ENCODE assay signal across 15 cellular contexts in genomic region chr6:128139519-128139918, GRCh38.
DNase-seq lines count a peak whose midpoint lies in the region; ATAC-seq, FAIRE-seq and TF ChIP-seq lines count a peak whose summit lies in the region.
"Had no signal": no experiment of that assay in that cellular context is flagged by ENCODE, and none has a peak within 500 bp of the region (broad histone marks: within the 10 kb centered on the region; RNA-seq: fewer than 3 reads in every experiment).

No MANE protein-coding gene starts in this region.

- no peaks in the 10 kb centered on the region for H3K79me2 ChIP-seq in keratinocyte (ENCODE audit: control insufficient read depth, insufficient read depth, low read length)

- H3K9me3 ChIP-seq in endocrine pancreas (ENCODE audit: control insufficient read depth, low read length) (no peaks in the 10 kb centered on the region), keratinocyte (ENCODE audit: control insufficient read depth, low read depth, low read length) (no peaks in the 10 kb centered on the region), transverse colon (no peaks in the 10 kb centered on the region)
- no peaks in the 10 kb centered on the region for H3K9me3 ChIP-seq in effector memory CD4-positive, alpha-beta T cell (ENCODE audit: control insufficient read depth, low read length)

- H3K27ac ChIP-seq in keratinocyte (ENCODE audit: control insufficient read depth, insufficient read depth, low read length) (no peak overlapping the region), transverse colon (no peak overlapping the region)
- H3K27ac ChIP-seq in effector memory CD4-positive, alpha-beta T cell (ENCODE audit: insufficient read depth, low read length, poor library complexity, severe bottlenecking): no peak overlapping the region
- H3K27ac ChIP-seq: SK-N-MC had no signal

- H3K9ac ChIP-seq in endocrine pancreas (ENCODE audit: control insufficient read depth, insufficient read depth, low read length) (no peak overlapping the region), keratinocyte (ENCODE audit: control insufficient read depth, extremely low read depth, insufficient read depth, low read length) (no peak overlapping the region)

- intact Hi-C loops in transverse colon (cut with DNase I; ENCODE audit: low total_unique reads): no loop called here

- FAIRE-seq in keratinocyte (lab: Jason Lieb, UNC): peak; percentile 39

- H3K36me3 ChIP-seq in endocrine pancreas (ENCODE audit: control insufficient read depth, insufficient read depth, low read length) (no peaks in the 10 kb centered on the region), keratinocyte (ENCODE audit: control insufficient read depth in 2 of 2, extremely low read depth in 1 of 2, insufficient read depth in 2 of 2, low read length in 2 of 2) (no peaks in the 10 kb centered on the region), transverse colon (no peaks in the 10 kb centered on the region)
- H3K36me3 ChIP-seq in effector memory CD4-positive, alpha-beta T cell (ENCODE audit: control insufficient read depth, insufficient read depth, low read length): no peaks in the 10 kb centered on the region

- ATAC-seq in GM21423 (IDR thresholded peaks at IDR 0.05; ENCODE audit: unreplicated experiment): no peak
- ATAC-seq: stimulated activated naive CD8-positive, alpha-beta T cell treated with anti-CD3 and anti-CD28 coated beads, Interleukin-15, Interleukin-2, amounts not matched to agents 100 U/mL and 50 U/mL, for 24 hours; WTC11 had no signal

- no peak overlapping the region for H3K4me2 ChIP-seq in keratinocyte (ENCODE audit: control insufficient read depth, extremely low read depth, insufficient read depth, low read depth, low read length)

- H3K4me1 ChIP-seq in endocrine pancreas (ENCODE audit: control insufficient read depth, insufficient read depth, low read length) (peaks cover 8% of the 10 kb centered on the region), keratinocyte (ENCODE audit: control insufficient read depth, extremely low read depth, insufficient read depth, low read length) (peaks cover 11% of the 10 kb centered on the region), transverse colon (peaks cover 0 to 9% (median 0%) of the 10 kb centered on the region in 4 donors)
- no peaks in the 10 kb centered on the region for H3K4me1 ChIP-seq in effector memory CD4-positive, alpha-beta T cell (ENCODE audit: control insufficient read depth, insufficient read depth, low read length, poor library complexity, severe bottlenecking)

- H3K9me1 ChIP-seq in keratinocyte (ENCODE audit: control insufficient read depth, extremely low read depth, insufficient read depth, low read length): peaks cover 2% of the 10 kb centered on the region

- in situ Hi-C loops in transverse colon (cut with MboI; ENCODE audit: low pct_ligation_motif_present in 1 of 4, low pct_unique_long_range_greater_than_20kb in 1 of 4, low sequenced_read_pairs in 3 of 4): no loop called here

- no peak for TF ChIP-seq EP300 in transverse colon (IDR thresholded peaks at IDR 0.05; ENCODE audit: low read depth)

- DNase-seq in AG08395 (ENCODE audit: low spot score) (peak; percentile 7), LHCN-M2 (ENCODE audit: low read depth) (peak; percentile 60), keratinocyte (ENCODE audit: low read depth, low spot score) (no peak), transverse colon (no peak)
- no peak for DNase-seq in activated CD4-positive, CD25-positive, alpha-beta regulatory T cell (lab: John Stamatoyannopoulos, UW)
- DNase-seq in effector memory CD4-positive, alpha-beta T cell: no peak
- DNase-seq: AML-193; DMS79 treated with DMSO at 0.1 percent for 48 hours; NCI-H1417 treated with DMSO at 0.1 percent for 48 hours; NCI-H774; stimulated activated naive CD8-positive, alpha-beta T cell treated with anti-CD3 and anti-CD28 coated beads, Interleukin-15, Interleukin-2, amounts not matched to agents 100 U/mL and 50 U/mL, for 24 hours had no signal

- dilution Hi-C loops in keratinocyte (cut with MboI; ENCODE audit: extremely low pct_ligation_motif_present, low sequenced_read_pairs): no loop called here

- H2AFZ ChIP-seq in keratinocyte (ENCODE audit: control insufficient read depth, low read length): no peak overlapping the region

- H3K4me3 ChIP-seq in endocrine pancreas (ENCODE audit: control insufficient read depth, insufficient read depth, low read length) (peak overlapping the region; percentile 5), keratinocyte (ENCODE audit: control insufficient read depth in 2 of 3, extremely low read depth in 1 of 3, insufficient read depth in 2 of 3, low read depth in 1 of 3, low read length in 3 of 3) (no peak overlapping the region), transverse colon (no peak overlapping the region)
- H3K4me3 ChIP-seq in effector memory CD4-positive, alpha-beta T cell (ENCODE audit: insufficient read depth, low read depth, low read length, poor library complexity, severe bottlenecking): no peak overlapping the region
- H3K4me3 ChIP-seq: SK-N-MC had no signal

- TF ChIP-seq POLR2A in transverse colon (IDR thresholded peaks at IDR 0.05): no peak

- WGBS in transverse colon (ENCODE audit: low coverage in 1 of 2), 2 donors: 51 to 63% methylated on average over 1 of the region's 1 CpG

- no peaks in the 10 kb centered on the region for H4K20me1 ChIP-seq in keratinocyte (ENCODE audit: control insufficient read depth, extremely low read depth, insufficient read depth, low read length)

- no peak for TF ChIP-seq CTCF in keratinocyte (optimal IDR thresholded peaks at IDR 0.05 in 1 of 3, IDR thresholded peaks at IDR 0.05 in 1 of 3, conservative IDR thresholded peaks at IDR 0.05 in 1 of 3; ENCODE audit: extremely low read depth in 1 of 3, insufficient read depth in 2 of 3, low read length in 3 of 3)
- TF ChIP-seq CTCF in transverse colon (IDR thresholded peaks at IDR 0.05): no peak

- H3K27me3 ChIP-seq in endocrine pancreas (ENCODE audit: control insufficient read depth, insufficient read depth, low read length) (no peaks in the 10 kb centered on the region), keratinocyte (ENCODE audit: control insufficient read depth, extremely low read depth, insufficient read depth, low read length) (no peaks in the 10 kb centered on the region), transverse colon (no peaks in the 10 kb centered on the region)
- no peaks in the 10 kb centered on the region for H3K27me3 ChIP-seq in effector memory CD4-positive, alpha-beta T cell (replicated peaks; ENCODE audit: control insufficient read depth, insufficient read depth, low read length, poor library complexity, severe bottlenecking)

Comparison
In these comparisons a context has a peak if more than half of its experiments do, and no peak if none do; other contexts are left out.
1. DNase-seq: peak in AG08395 (single experiment) and LHCN-M2 (single experiment); none in keratinocyte (single experiment), transverse colon (single experiment), activated CD4-positive, CD25-positive, alpha-beta regulatory T cell (0 of 4) and effector memory CD4-positive, alpha-beta T cell (0 of 3).